Comparison of ENCODE assay signal across 15 cellular contexts in genomic region chr22:35424761-35425160, GRCh38.
"Had no signal": no experiment of that assay in that cellular context is flagged by ENCODE, and none has a peak within 500 bp of the region (broad histone marks: within the 10 kb centered on the region; RNA-seq: fewer than 3 reads in every experiment).

No MANE protein-coding gene starts in this region.

- H3K27me3 ChIP-seq: cardiac muscle cell, left lung, right lobe of liver, spleen, tibial artery had no signal

- H3K27ac ChIP-seq: cardiac muscle cell, left lung, right lobe of liver, SK-N-MC, tibial artery, WERI-Rb-1 had no signal

- ATAC-seq: activated CD8-positive, alpha-beta T cell treated with anti-CD3 and anti-CD28 coated beads for 36 hours; activated T-cell treated with anti-CD3 and anti-CD28 coated beads, Interleukin-2, amount 50 U/mL, for 72 hours; left lung; natural killer cell treated with Interleukin-12 subunit alpha and Interleukin-12 subunit beta and Interleukin-15 and Interleukin-18, amount 100 ng/mL, for 72 hours; right lobe of liver; Right ventricle myocardium inferior had no signal

- H3K9me3 ChIP-seq: left lung, right lobe of liver, spleen, tibial artery had no signal

- H3K27me3 Mint-ChIP-seq: activated CD8-positive, alpha-beta T cell treated with anti-CD3 and anti-CD28 coated beads for 36 hours; memory B cell; natural killer cell treated with Interleukin-12 subunit alpha and Interleukin-12 subunit beta and Interleukin-15 and Interleukin-18, amount 100 ng/mL, for 72 hours had no signal

- H3K4me3 Mint-ChIP-seq: activated CD8-positive, alpha-beta T cell treated with anti-CD3 and anti-CD28 coated beads for 36 hours; activated T-cell treated with anti-CD3 and anti-CD28 coated beads, Interleukin-2, amount 50 U/mL, for 72 hours; memory B cell; natural killer cell treated with Interleukin-12 subunit alpha and Interleukin-12 subunit beta and Interleukin-15 and Interleukin-18, amount 100 ng/mL, for 72 hours had no signal

- H3K4me3 ChIP-seq: cardiac muscle cell, left lung, right lobe of liver, SK-N-MC, spleen, tibial artery had no signal

- H3K9me3 Mint-ChIP-seq: activated CD8-positive, alpha-beta T cell treated with anti-CD3 and anti-CD28 coated beads for 36 hours; activated T-cell treated with anti-CD3 and anti-CD28 coated beads, Interleukin-2, amount 50 U/mL, for 72 hours; memory B cell; natural killer cell treated with Interleukin-12 subunit alpha and Interleukin-12 subunit beta and Interleukin-15 and Interleukin-18, amount 100 ng/mL, for 72 hours had no signal

- H3K4me1 ChIP-seq: left lung, right lobe of liver, tibial artery had no signal

- H3K27ac Mint-ChIP-seq: activated CD8-positive, alpha-beta T cell treated with anti-CD3 and anti-CD28 coated beads for 36 hours; memory B cell; natural killer cell treated with Interleukin-12 subunit alpha and Interleukin-12 subunit beta and Interleukin-15 and Interleukin-18, amount 100 ng/mL, for 72 hours had no signal

- DNase-seq: activated CD4-positive, alpha-beta T cell treated with anti-CD3 and anti-CD28 coated beads for 4 hours; activated CD8-positive, alpha-beta T cell treated with anti-CD3 and anti-CD28 coated beads for 36 hours; activated gamma-delta T cell treated with Interleukin-2 at 50 U/mL for 16 hours; activated T-cell treated with anti-CD3 and anti-CD28 coated beads, Interleukin-2, amount 50 U/mL, for 72 hours; right lobe of liver; spleen; stimulated activated CD4-positive, alpha-beta T cell treated with anti-CD3 and anti-CD28 coated beads, Interleukin-1b, Interleukin-23, amount 100 ng/mL, for 48 hours; tibial artery; WERI-Rb-1 had no signal
